In genomic region chr21:38129711-38130110, GRCh38 we compare ENCODE assay signal across 22 cellular contexts.
DNase-seq lines count a peak whose midpoint lies in the region; ATAC-seq and TF ChIP-seq lines count a peak whose summit lies in the region.
"Had no signal": no experiment of that assay in that cellular context is flagged by ENCODE, and none has a peak within 500 bp of the region (broad histone marks: within the 10 kb centered on the region; RNA-seq: fewer than 3 reads in every experiment).

No MANE protein-coding gene starts in this region.

- no peaks in the 10 kb centered on the region for H3K36me3 Mint-ChIP-seq in activated T-cell treated with anti-CD3 and anti-CD28 coated beads, Interleukin-2, amount 50 U/mL, for 72 hours (ENCODE audit: insufficient read depth in 2 of 2)
- H3K36me3 Mint-ChIP-seq in activated T-cell treated with anti-CD3 and anti-CD28 coated beads, Interleukin-2, amount 50 U/mL, for 24 hours (ENCODE audit: low read depth): no peaks in the 10 kb centered on the region

- no peak overlapping the region for H2BK120ac ChIP-seq in neuronal stem cell (ENCODE audit: low read depth, low read length)

- H3K14ac ChIP-seq in neuronal stem cell (ENCODE audit: low read length): no peak overlapping the region

- no peak for DNase-seq in activated T-cell treated with anti-CD3 and anti-CD28 coated beads, Interleukin-2, amount 50 U/mL, for 72 hours
- no peak for DNase-seq in activated T-cell treated with anti-CD3 and anti-CD28 coated beads, Interleukin-2, amount 50 U/mL, for 24 hours
- DNase-seq in NCI-H1436 treated with DMSO at 0.1 percent for 48 hours (lab: John Stamatoyannopoulos, UW) (peak; percentile 65), NCI-H748 treated with DMSO at 0.1 percent for 48 hours (lab: John Stamatoyannopoulos, UW) (peak; percentile 51), nucleus accumbens (lab: John Stamatoyannopoulos, UW) (no peak), neuronal stem cell (ENCODE audit: low spot score) (no peak)
- no peak for DNase-seq in activated CD8-positive, alpha-beta memory T cell treated with anti-CD3 and anti-CD28 coated beads, Interleukin-2, amount 50 U/mL, for 4 hours
- DNase-seq: DND-41, H7, HFFc6, IMR-90, Karpas-422, MG63, NCI-H1048, NCI-H2081 treated with DMSO at 0.1 percent for 48 hours, NCI-H82, PC-3, RPMI8226 had no signal

- TF ChIP-seq EP300 in gastroesophageal sphincter (IDR thresholded peaks at IDR 0.05): no peak

- H4K91ac ChIP-seq in neuronal stem cell (ENCODE audit: low read depth, low read length, poor library complexity): no peak overlapping the region

- peaks cover 57% of the 10 kb centered on the region for H3K27me3 Mint-ChIP-seq in activated T-cell treated with anti-CD3 and anti-CD28 coated beads, Interleukin-2, amount 50 U/mL, for 72 hours (ENCODE audit: low read depth)
- peaks cover 40% of the 10 kb centered on the region for H3K27me3 Mint-ChIP-seq in activated T-cell treated with anti-CD3 and anti-CD28 coated beads, Interleukin-2, amount 50 U/mL, for 24 hours

- no peak for ATAC-seq in activated T-cell treated with anti-CD3 and anti-CD28 coated beads, Interleukin-2, amount 50 U/mL, for 72 hours (replicated peaks in 1 of 2)
- ATAC-seq in gastroesophageal sphincter: no peak
- ATAC-seq: A549, PC-3 had no signal

- H3K27ac ChIP-seq in gastroesophageal sphincter (no peak overlapping the region), neuronal stem cell (replicated peaks; ENCODE audit: low read length) (no peak overlapping the region)
- H3K27ac ChIP-seq: BLaER1 had no signal

- H3K9me3 Mint-ChIP-seq in activated T-cell treated with anti-CD3 and anti-CD28 coated beads, Interleukin-2, amount 50 U/mL, for 72 hours: no peaks in the 10 kb centered on the region
- no peaks in the 10 kb centered on the region for H3K9me3 Mint-ChIP-seq in activated T-cell treated with anti-CD3 and anti-CD28 coated beads, Interleukin-2, amount 50 U/mL, for 24 hours
- H3K9me3 Mint-ChIP-seq: HFFc6; T-helper 1 cell treated with Interleukin-12 subunit alpha and Interleukin-12 subunit beta and Interleukin-4 antibody, amounts not matched to agents 30 μg/mL and 1 μg/mL, for 36 hours had no signal

- no peak overlapping the region for H3K4me3 ChIP-seq in gastroesophageal sphincter
- H3K4me3 ChIP-seq in neuronal stem cell (ENCODE audit: low read length in 2 of 2): no peak overlapping the region
- H3K4me3 ChIP-seq: A549, BLaER1, MG63 had no signal

- no peaks in the 10 kb centered on the region for H3K79me1 ChIP-seq in neuronal stem cell (ENCODE audit: low read depth, low read length)

- H2AK5ac ChIP-seq in neuronal stem cell (ENCODE audit: low read depth, low read length): no peak overlapping the region

- no peak overlapping the region for H2BK15ac ChIP-seq in neuronal stem cell (ENCODE audit: low read length)

- H3K4me2 ChIP-seq in neuronal stem cell (ENCODE audit: insufficient read depth, low read length, poor library complexity, severe bottlenecking): no peak overlapping the region
- H3K4me2 ChIP-seq: A549, BLaER1 had no signal

- H3K36me3 ChIP-seq in gastroesophageal sphincter (no peaks in the 10 kb centered on the region), neuronal stem cell (replicated peaks in 1 of 2; ENCODE audit: control insufficient read depth in 2 of 2, insufficient read depth in 2 of 2, low read length in 2 of 2) (no peaks in the 10 kb centered on the region)
- H3K36me3 ChIP-seq: BLaER1, MG63 had no signal

- H4K8ac ChIP-seq in neuronal stem cell (ENCODE audit: low read depth, low read length): no peak overlapping the region

- no peak for TF ChIP-seq CTCF in gastroesophageal sphincter (IDR thresholded peaks at IDR 0.05)

- H3K4me1 Mint-ChIP-seq in activated T-cell treated with anti-CD3 and anti-CD28 coated beads, Interleukin-2, amount 50 U/mL, for 72 hours (ENCODE audit: low read depth): peaks cover 8% of the 10 kb centered on the region
- H3K4me1 Mint-ChIP-seq in activated T-cell treated with anti-CD3 and anti-CD28 coated beads, Interleukin-2, amount 50 U/mL, for 24 hours (ENCODE audit: low read depth): no peaks in the 10 kb centered on the region

- H2AFZ ChIP-seq in neuronal stem cell (ENCODE audit: low read length): no peak overlapping the region

- WGBS in gastroesophageal sphincter (ENCODE audit: low coverage in 1 of 2), 2 donors: 89 to 100% methylated on average over 1 of the region's 1 CpG
- WGBS in neuronal stem cell (ENCODE audit: extremely low coverage in 2 of 2, insufficient read length in 2 of 2, insufficient replicate concordance in 1 of 2), 2 donors: no CpG with 5 or more reads among the region's 1 CpG

- no peaks in the 10 kb centered on the region for H3K9me3 ChIP-seq in gastroesophageal sphincter
- no peaks in the 10 kb centered on the region for H3K9me3 ChIP-seq in neuronal stem cell (replicated peaks in 1 of 2; ENCODE audit: control insufficient read depth in 2 of 2, insufficient read depth in 1 of 2, low read depth in 1 of 2, low read length in 2 of 2)
- H3K9me3 ChIP-seq: BLaER1, MG63 had no signal

- H3K27me3 ChIP-seq in gastroesophageal sphincter: peaks cover 35% of the 10 kb centered on the region
- peaks cover 0 to 2% (median 0%) of the 10 kb centered on the region in 3 experiments for H3K27me3 ChIP-seq in neuronal stem cell (ENCODE audit: control insufficient read depth in 3 of 3, insufficient read depth in 3 of 3, low read depth in 1 of 3, low read length in 3 of 3)
- H3K27me3 ChIP-seq: BLaER1 had no signal

- no peak overlapping the region for H3K4ac ChIP-seq in neuronal stem cell (ENCODE audit: low read length)

- TF ChIP-seq POLR2A in gastroesophageal sphincter (IDR thresholded peaks at IDR 0.05): no peak

- no peaks in the 10 kb centered on the region for H3K4me1 ChIP-seq in gastroesophageal sphincter
- H3K4me1 ChIP-seq in neuronal stem cell (ENCODE audit: control insufficient read depth in 2 of 2, insufficient read depth in 1 of 2, low read depth in 1 of 2, low read length in 2 of 2): no peaks in the 10 kb centered on the region
- H3K4me1 ChIP-seq: BLaER1 had no signal

- H3K27ac Mint-ChIP-seq in activated T-cell treated with anti-CD3 and anti-CD28 coated beads, Interleukin-2, amount 50 U/mL, for 72 hours: peak overlapping the region; percentile 10
- H3K27ac Mint-ChIP-seq in activated T-cell treated with anti-CD3 and anti-CD28 coated beads, Interleukin-2, amount 50 U/mL, for 24 hours: no peak overlapping the region
- H3K27ac Mint-ChIP-seq: HFFc6; T-helper 1 cell treated with Interleukin-12 subunit alpha and Interleukin-12 subunit beta and Interleukin-4 antibody, amounts not matched to agents 30 μg/mL and 1 μg/mL, for 36 hours had no signal

- H3K18ac ChIP-seq in neuronal stem cell (ENCODE audit: low read length): no peak overlapping the region

- H3K4me3 Mint-ChIP-seq in activated T-cell treated with anti-CD3 and anti-CD28 coated beads, Interleukin-2, amount 50 U/mL, for 72 hours: no peak overlapping the region
- H3K4me3 Mint-ChIP-seq in activated T-cell treated with anti-CD3 and anti-CD28 coated beads, Interleukin-2, amount 50 U/mL, for 24 hours: no peak overlapping the region
- H3K4me3 Mint-ChIP-seq: HFFc6; T-helper 1 cell treated with Interleukin-12 subunit alpha and Interleukin-12 subunit beta and Interleukin-4 antibody, amounts not matched to agents 30 μg/mL and 1 μg/mL, for 36 hours had no signal

- H3K23ac ChIP-seq in neuronal stem cell (ENCODE audit: low read depth, low read length, poor library complexity): no peak overlapping the region

- no peak overlapping the region for H3K9ac ChIP-seq in neuronal stem cell (ENCODE audit: low read depth, low read length, poor library complexity)
- H3K9ac ChIP-seq: BLaER1 had no signal

- no peak overlapping the region for H2BK5ac ChIP-seq in neuronal stem cell (ENCODE audit: low read length)

- no peak overlapping the region for H2BK12ac ChIP-seq in neuronal stem cell (ENCODE audit: low read length)

Comparison
In these comparisons a context has a peak if more than half of its experiments do, and no peak if none do; other contexts are left out.
1. DNase-seq: peak in NCI-H1436 treated with DMSO at 0.1 percent for 48 hours (single experiment) and NCI-H748 treated with DMSO at 0.1 percent for 48 hours (single experiment); none in activated T-cell treated with anti-CD3 and anti-CD28 coated beads, Interleukin-2, amount 50 U/mL, for 72 hours (0 of 2), activated T-cell treated with anti-CD3 and anti-CD28 coated beads, Interleukin-2, amount 50 U/mL, for 24 hours (single experiment), nucleus accumbens (0 of 56), activated CD8-positive, alpha-beta memory T cell treated with anti-CD3 and anti-CD28 coated beads, Interleukin-2, amount 50 U/mL, for 4 hours (single experiment) and neuronal stem cell (single experiment).